ENCODE assay signal across 9 cellular contexts in the genomic region with DNA sequence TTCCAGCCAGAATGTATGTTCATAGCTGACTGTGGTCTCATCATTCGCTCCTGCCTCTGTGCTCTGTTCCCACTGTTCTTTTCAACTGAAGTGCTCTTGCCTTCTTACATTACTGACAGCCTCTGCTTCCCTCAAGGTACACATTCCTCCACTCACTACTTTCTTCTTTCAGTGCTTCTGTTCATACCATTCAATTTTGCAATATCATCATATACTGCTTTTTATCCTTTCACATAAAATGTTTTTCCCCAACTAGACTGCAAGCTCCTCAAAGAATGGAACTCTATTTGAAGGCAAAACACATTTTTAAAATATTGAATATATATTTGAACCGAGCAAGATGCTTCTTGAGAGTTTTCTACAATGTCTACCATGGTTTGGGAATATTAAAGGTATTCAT.
"Had no signal": no experiment of that assay in that cellular context is flagged by ENCODE, and none has a peak within 500 bp of the region (broad histone marks: within the 10 kb centered on the region; RNA-seq: fewer than 3 reads in every experiment).

No MANE protein-coding gene starts in this region.

- H3K27ac Mint-ChIP-seq: HFFc6, IgD-negative memory B cell had no signal

- H3K27ac ChIP-seq: GM23248, HL-60 had no signal

- H3K36me3 ChIP-seq: HAP-1 had no signal

- H3K9ac ChIP-seq: GM23248 had no signal

- ATAC-seq: HCT116 had no signal

- H2AFZ ChIP-seq: GM23248 had no signal

- H3K4me1 Mint-ChIP-seq: IgD-negative memory B cell had no signal

- H3K9me3 ChIP-seq: HAP-1 had no signal

- H3K9me3 Mint-ChIP-seq: HFFc6, IgD-negative memory B cell had no signal

- H3K4me3 Mint-ChIP-seq: HFFc6, IgD-negative memory B cell had no signal

- H3K4me1 ChIP-seq: HAP-1 had no signal

- H3K4me3 ChIP-seq: GM23248, HAP-1 had no signal

- H3K36me3 Mint-ChIP-seq: IgD-negative memory B cell had no signal

- DNase-seq: GM23248, GOT3, H7, HFFc6, KG1 had no signal
